In genomic region chr20:10306440-10307358, GRCh38 we compare ENCODE assay signal across 13 cellular contexts.
DNase-seq lines count a peak whose midpoint lies in the region; ATAC-seq, FAIRE-seq and TF ChIP-seq lines count a peak whose summit lies in the region.
"Had no signal": no experiment of that assay in that cellular context is flagged by ENCODE, and none has a peak within 500 bp of the region (broad histone marks: within the 10 kb centered on the region; RNA-seq: fewer than 3 reads in every experiment).

No MANE protein-coding gene starts in this region.

- no peak for FAIRE-seq in GM12892 (lab: Jason Lieb, UNC)

- H3K27ac ChIP-seq in mesendoderm (ENCODE audit: low read depth, low read length) = no peak overlapping the region
- no peak overlapping the region for H3K27ac ChIP-seq in substantia nigra (ENCODE audit: low read depth, low read length, poor library complexity, severe bottlenecking)
- H3K27ac ChIP-seq: epithelial cell of prostate, right lobe of liver had no signal

- H3K4me3 ChIP-seq in astrocyte of the cerebellum (ENCODE audit: low read depth, low read length) (no peak overlapping the region), mesendoderm (ENCODE audit: low read length) (no peak overlapping the region)
- H3K4me3 ChIP-seq: right lobe of liver had no signal

- H3K79me1 ChIP-seq in mesendoderm (ENCODE audit: low read length) = no peaks in the 10 kb centered on the region

- no peak overlapping the region for H3K23ac ChIP-seq in mesendoderm (ENCODE audit: low read length)

- H4K5ac ChIP-seq in mesendoderm (ENCODE audit: low read length) = no peak overlapping the region

- ATAC-seq in GM18861 (IDR thresholded peaks at IDR 0.05; ENCODE audit: unreplicated experiment) = no peak
- ATAC-seq: right lobe of liver had no signal

- no peaks in the 10 kb centered on the region for H3K27me3 ChIP-seq in mesendoderm (ENCODE audit: insufficient read depth, low read length, poor library complexity)
- H3K27me3 ChIP-seq: right lobe of liver had no signal

- H3K36me3 ChIP-seq in mesendoderm (ENCODE audit: control insufficient read depth, insufficient read depth, low read length) = no peaks in the 10 kb centered on the region
- H3K36me3 ChIP-seq: right lobe of liver had no signal

- no peak overlapping the region for H4K8ac ChIP-seq in mesendoderm (ENCODE audit: low read depth, low read length)

- H2BK5ac ChIP-seq in mesendoderm (ENCODE audit: low read length) = no peak overlapping the region

- H3K79me2 ChIP-seq in mesendoderm (ENCODE audit: control insufficient read depth, insufficient read depth, low read length) = no peaks in the 10 kb centered on the region

- peaks cover 5% of the 10 kb centered on the region for H3K4me1 ChIP-seq in mesendoderm (ENCODE audit: control insufficient read depth, low read depth, low read length)

- no peak overlapping the region for H3K9ac ChIP-seq in mesendoderm (ENCODE audit: low read length)

- H2BK15ac ChIP-seq in mesendoderm (replicated peaks; ENCODE audit: low read depth) = no peak overlapping the region

- no peak overlapping the region for H3K4me2 ChIP-seq in mesendoderm (ENCODE audit: low read length)

- no peak overlapping the region for H3K18ac ChIP-seq in mesendoderm (ENCODE audit: low read length)

- TF ChIP-seq CTCF in astrocyte of the cerebellum (IDR thresholded peaks at IDR 0.05; ENCODE audit: low read depth, low read length, missing control alignments) = no peak

- no CpG with 5 or more reads among the region's 3 CpGs for WGBS in mesendoderm (ENCODE audit: extremely low coverage, insufficient coverage, low lambda C conversion rate)

- no peak overlapping the region for H2AK5ac ChIP-seq in mesendoderm (ENCODE audit: low read length)

- H3K56ac ChIP-seq in mesendoderm (ENCODE audit: low read length) = peak overlapping the region; percentile 38

- no peak for TF ChIP-seq POLR2A in GM12892 (IDR thresholded peaks at IDR 0.05; ENCODE audit: low read depth, low read length)

- H3K4ac ChIP-seq in mesendoderm (ENCODE audit: low read depth, low read length) = no peak overlapping the region

- DNase-seq in CMK (ENCODE audit: low read depth) (peak; percentile 31), MV-4-11 (lab: John Stamatoyannopoulos, UW) (peak; percentile 23), astrocyte of the cerebellum (ENCODE audit: low read depth) (peak; percentile 74), mesendoderm (peak; percentile 72), GM12892 (ENCODE audit: insufficient read length) (no peak), substantia nigra (lab: John Stamatoyannopoulos, UW) (no peak), ureter (ENCODE audit: low spot score) (no peak)
- DNase-seq: activated gamma-delta T cell, DMS53, NCI-H510A, right lobe of liver had no signal

- in situ Hi-C loops in astrocyte of the cerebellum (cut with HindIII; ENCODE audit: low sequenced_read_pairs) = no loop called here

- no peak overlapping the region for H2BK120ac ChIP-seq in mesendoderm (ENCODE audit: low read depth, low read length)

Comparison
In these comparisons a context has a peak if more than half of its experiments do, and no peak if none do; other contexts are left out.
1. DNase-seq: peak in CMK (single experiment), MV-4-11 (single experiment), astrocyte of the cerebellum (single experiment) and mesendoderm (single experiment); none in GM12892 (single experiment), substantia nigra (0 of 49) and ureter (single experiment).